In genomic region chr1:204517382-204517781, GRCh38 we compare ENCODE assay signal across 8 cellular contexts. TPM values are rescaled to one million over a fixed set of nuclear protein-coding genes. Genes with fewer than 3 reads are reported as not detected.
A peak's percentile ranks its signal among the peaks of the same experiment; 100 is the strongest.
DNase-seq lines count a peak whose midpoint lies in the region; ATAC-seq, FAIRE-seq and TF ChIP-seq lines count a peak whose summit lies in the region.
"Not testable (repeated sequence)": the region's sequence is repeated elsewhere in the genome, so short reads cannot be mapped to it uniquely, and the experiment has no call there.

No MANE protein-coding gene starts in this region.

- WGBS in A549 (ENCODE audit: missing lambda C conversion rate): 92% methylated on average over 19 of the region's 19 CpGs

- H3K27ac Mint-ChIP-seq in neural progenitor cell: not testable (repeated sequence)

- not testable (repeated sequence) for TF ChIP-seq RAD21 in A549 (conservative IDR thresholded peaks at IDR 0.05 in 1 of 2, IDR thresholded peaks at IDR 0.05 in 1 of 2)

- peak overlapping the region; percentile 85 for H3K9ac ChIP-seq in OCI-LY1 (ENCODE audit: low read length)
- H3K9ac ChIP-seq in endocrine pancreas (ENCODE audit: control insufficient read depth, insufficient read depth, low read length): peak overlapping the region; percentile 6
- H3K9ac ChIP-seq in neural progenitor cell: not testable (repeated sequence)

- peaks cover 12% of the 10 kb centered on the region for H3K4me1 ChIP-seq in A549
- peaks cover 85% of the 10 kb centered on the region for H3K4me1 ChIP-seq in OCI-LY1 (ENCODE audit: insufficient read depth, low read length, severe bottlenecking)
- H3K4me1 ChIP-seq in endocrine pancreas (ENCODE audit: control insufficient read depth, insufficient read depth, low read length); neural progenitor cell: not testable (repeated sequence)

- H4K20me1 ChIP-seq in OCI-LY1 (ENCODE audit: insufficient read depth, low read length): not testable (repeated sequence)
- peaks cover 35% of the 10 kb centered on the region for H4K20me1 ChIP-seq in neural progenitor cell (ENCODE audit: low read depth)

- peaks cover 40% of the 10 kb centered on the region for H3F3A ChIP-seq in OCI-LY1 (ENCODE audit: insufficient read depth, low read length)
- H3F3A ChIP-seq in neural progenitor cell (ENCODE audit: low read depth): peaks cover 12% of the 10 kb centered on the region

- not testable (repeated sequence) for H2AFZ ChIP-seq in OCI-LY1 (ENCODE audit: low read length); neural progenitor cell (replicated peaks)

- H3K79me2 ChIP-seq in OCI-LY1 (ENCODE audit: insufficient read depth, low read length) (peaks cover 37% of the 10 kb centered on the region), neural progenitor cell (ENCODE audit: low read depth) (peaks cover 62% of the 10 kb centered on the region)

- not testable (repeated sequence) for H3K4me1 Mint-ChIP-seq in neural progenitor cell

- H3K9me3 ChIP-seq in A549; OCI-LY1 (ENCODE audit: low read length); endocrine pancreas (ENCODE audit: control insufficient read depth, low read length); neural progenitor cell (ENCODE audit: low read depth): not testable (repeated sequence)

- FAIRE-seq in A549 (lab: Jason Lieb, UNC): not testable (repeated sequence)

- CTCF ChIA-PET in A549 (lab: Yijun Ruan, JAX): interaction anchor here (1.3 to 4.3 kb wide), 3 partner anchors 14 to 290 kb away, joined by 3 to 20 read pairs (median 18); no protein-coding TSS in a partner anchor

- H3K27me3 ChIP-seq in OCI-LY1 (ENCODE audit: insufficient read depth, low read length); endocrine pancreas (ENCODE audit: control insufficient read depth, insufficient read depth, low read length); neural progenitor cell: not testable (repeated sequence)

- H3K27me3 Mint-ChIP-seq in neural progenitor cell (ENCODE audit: insufficient read depth, low read depth): not testable (repeated sequence)

- ATAC-seq in A549: not testable (repeated sequence)

- not testable (repeated sequence) for TF ChIP-seq POLR2A in A549 (IDR thresholded peaks at IDR 0.05; ENCODE audit: low read length)

- not testable (repeated sequence) for DNase-seq in A549 (ENCODE audit: low read depth in 1 of 2, low spot score in 1 of 2); GM12864 (ENCODE audit: low read depth); neural progenitor cell (ENCODE audit: low spot score)
- peak; percentile 62 for DNase-seq in activated T-cell treated with anti-CD3 and anti-CD28 coated beads, Interleukin-2, amount 50 U/mL, for 48 hours
- peak; percentile 32 for DNase-seq in stimulated activated CD4-positive, alpha-beta T cell treated with anti-CD3 and anti-CD28 coated beads, Interleukin-1b, Interleukin-23, amount 100 ng/mL, for 48 hours

- H3K4me3 Mint-ChIP-seq in neural progenitor cell: not testable (repeated sequence)

- not testable (repeated sequence) for H3K9me3 Mint-ChIP-seq in neural progenitor cell

- peaks cover 22% of the 10 kb centered on the region for H3K36me3 Mint-ChIP-seq in neural progenitor cell

- not testable (repeated sequence) for TF ChIP-seq EP300 in A549 (IDR thresholded peaks at IDR 0.05)

- TF ChIP-seq CTCF in A549 (IDR thresholded peaks at IDR 0.05); GM12864 (IDR thresholded peaks at IDR 0.05; ENCODE audit: low read depth, low read length, missing control alignments); OCI-LY1 (IDR thresholded peaks at IDR 0.05; ENCODE audit: low read length); neural progenitor cell (IDR thresholded peaks at IDR 0.05): not testable (repeated sequence)

- peak overlapping the region; percentile 96 for H3K27ac ChIP-seq in A549
- H3K27ac ChIP-seq in OCI-LY1 (ENCODE audit: low read depth, low read length, poor library complexity, severe bottlenecking): peak overlapping the region; percentile 97
- H3K27ac ChIP-seq in neural progenitor cell: not testable (repeated sequence)

- POLR2A ChIA-PET in A549 (lab: Yijun Ruan, JAX): interaction anchor here (0.6 to 2.5 kb wide), 3 partner anchors 11 to 301 kb away, joined by 4 to 87 read pairs (median 4); no protein-coding TSS in a partner anchor

- peak overlapping the region; percentile 88 for H3K4me2 ChIP-seq in A549
- peak overlapping the region; percentile 77 for H3K4me2 ChIP-seq in OCI-LY1 (ENCODE audit: low read length)
- peak overlapping the region; percentile 79 for H3K4me2 ChIP-seq in neural progenitor cell

- peaks cover 36% of the 10 kb centered on the region for H3K36me3 ChIP-seq in OCI-LY1 (ENCODE audit: insufficient read depth, low read length)
- not testable (repeated sequence) for H3K36me3 ChIP-seq in endocrine pancreas (ENCODE audit: control insufficient read depth, insufficient read depth, low read length); neural progenitor cell

- H3K4me3 ChIP-seq in A549 (peak overlapping the region; percentile 62), GM12864 (ENCODE audit: low read depth, low read length) (peak overlapping the region; percentile 89), OCI-LY1 (ENCODE audit: low read depth, low read length, poor library complexity, severe bottlenecking) (peak overlapping the region; percentile 74), endocrine pancreas (ENCODE audit: control insufficient read depth, insufficient read depth, low read length) (peak overlapping the region; percentile 81), iPS-11a (ENCODE audit: low read depth, low read length) (peak overlapping the region; percentile 87), neural progenitor cell (peak overlapping the region; percentile 88)

- H3K9me2 ChIP-seq in OCI-LY1 (ENCODE audit: low read depth, low read length): not testable (repeated sequence)

RNA-seq across cellular contexts. Expression of gene MDM4, which starts 1.2 kb away (rescaled TPM):
- 38.9 and 48.9 TPM in 2 replicates for polyA plus RNA-seq in A549 (2011; rRNA removed)
- polyA plus RNA-seq in A549 (2012; cell fraction: cytosol; rRNA removed): 2.7 and 3.4 TPM in 2 replicates
- 11.4 and 22.1 TPM in 2 replicates for polyA plus RNA-seq in A549 (2012; cell fraction: nucleus; rRNA removed)
- polyA plus RNA-seq in A549 (2017; fragmentation: RNase III; extraction: RNeasy Plus Mini Kit Qiagen cat#74134 plus additional on column Dnase treatment): 4.6 to 5.7 TPM (median 5.7 TPM) in 3 replicates
- polyA minus RNA-seq in A549 (2011; rRNA and poly(A)+ RNA removed): 55.7 and 61.1 TPM in 2 replicates
- 52.0 and 72.9 TPM in 2 replicates for total RNA-seq in neural progenitor cell (ENCODE audit: low replicate concordance)

RNA-seq across cellular contexts. Expression of gene PIK3C2B, which starts 22.8 kb away (rescaled TPM):
- polyA plus RNA-seq in A549 (2011; rRNA removed) (9.2 and 13.0 TPM in 2 replicates), A549 (2017; fragmentation: RNase III; extraction: RNeasy Plus Mini Kit Qiagen cat#74134 plus additional on column Dnase treatment) (9.0 to 9.7 TPM (median 9.4 TPM) in 3 replicates)
- 10.0 and 12.9 TPM in 2 replicates for polyA plus RNA-seq in A549 (2012; cell fraction: cytosol; rRNA removed)
- 23.4 and 28.2 TPM in 2 replicates for polyA plus RNA-seq in A549 (2012; cell fraction: nucleus; rRNA removed)
- polyA minus RNA-seq in A549 (2011; rRNA and poly(A)+ RNA removed): 25.3 and 29.0 TPM in 2 replicates
- total RNA-seq in neural progenitor cell (ENCODE audit: low replicate concordance): 20.7 and 27.4 TPM in 2 replicates
